26 cellular contexts compared by ENCODE assay signal in genomic region chr18:62277045-62277444, GRCh38.
"Had no signal": no experiment of that assay in that cellular context is flagged by ENCODE, and none has a peak within 500 bp of the region (broad histone marks: within the 10 kb centered on the region; RNA-seq: fewer than 3 reads in every experiment).

No MANE protein-coding gene starts in this region.

- H3K9me3 Mint-ChIP-seq: activated T-cell treated with anti-CD3 and anti-CD28 coated beads, Interleukin-2, amount 50 U/mL, for 72 hours; brain; central memory CD8-positive, alpha-beta T cell had no signal

- ATAC-seq: activated CD4-positive, alpha-beta T cell treated with anti-CD3 and anti-CD28 coated beads for 36 hours; activated T-cell treated with anti-CD3 and anti-CD28 coated beads, Interleukin-2, amount 50 U/mL, for 72 hours had no signal

- DNase-seq: activated CD4-positive, alpha-beta T cell treated with anti-CD3 and anti-CD28 coated beads for 36 hours; activated CD4-positive, alpha-beta T cell treated with anti-CD3 and anti-CD28 coated beads, Interleukin-2, amount 50 U/mL, for 4 hours; activated CD4-positive, CD25-positive, alpha-beta regulatory T cell; activated CD8-positive, alpha-beta memory T cell treated with anti-CD3 and anti-CD28 coated beads for 24 hours; activated naive CD4-positive, alpha-beta T cell treated with anti-CD3 and anti-CD28 coated beads, Interleukin-2, amount 50 U/mL, for 16 hours; activated T-cell treated with anti-CD3 and anti-CD28 coated beads, Interleukin-2, amount 50 U/mL, for 72 hours; amniotic stem cell; Karpas-422; MM.1S; NCI-H1105; NCI-H1436; NCI-H1694 treated with DMSO at 0.1 percent for 48 hours; NCI-H2029 treated with DMSO at 0.1 percent for 48 hours; NCI-H345; NCI-H510A; NCI-H526 treated with DMSO at 0.1 percent for 48 hours; Peyer's patch; Right ventricle myocardium superior; SJCRH30; SK-N-SH; T-helper 1 cell had no signal

- H3K4me3 ChIP-seq: ascending aorta, Peyer's patch, SJCRH30 had no signal

- H3K27ac ChIP-seq: ascending aorta, Peyer's patch, RWPE1, SJCRH30, VCaP had no signal

- H3K27me3 ChIP-seq: ascending aorta, Peyer's patch, SJCRH30 had no signal

- H3K36me3 ChIP-seq: SJCRH30 had no signal

- H3K4me2 ChIP-seq: SK-N-SH had no signal

- H3K9me3 ChIP-seq: ascending aorta, Peyer's patch, SJCRH30, SK-N-SH had no signal

- H3K4me1 ChIP-seq: Peyer's patch, SJCRH30 had no signal

- H3K27me3 Mint-ChIP-seq: activated CD4-positive, alpha-beta T cell treated with anti-CD3 and anti-CD28 coated beads for 36 hours; brain; central memory CD8-positive, alpha-beta T cell had no signal

- H3K27ac Mint-ChIP-seq: activated CD4-positive, alpha-beta T cell treated with anti-CD3 and anti-CD28 coated beads for 36 hours; activated T-cell treated with anti-CD3 and anti-CD28 coated beads, Interleukin-2, amount 50 U/mL, for 72 hours; brain had no signal

- H3K4me3 Mint-ChIP-seq: activated CD4-positive, alpha-beta T cell treated with anti-CD3 and anti-CD28 coated beads for 36 hours; activated T-cell treated with anti-CD3 and anti-CD28 coated beads, Interleukin-2, amount 50 U/mL, for 72 hours; brain; central memory CD8-positive, alpha-beta T cell had no signal

- H3K9ac ChIP-seq: SK-N-SH had no signal
